In genomic region chr6:34695729-34696188, GRCh38 we compare ENCODE assay signal across 8 cellular contexts. TPM values are rescaled to one million over a fixed set of nuclear protein-coding genes. Genes with fewer than 3 reads are reported as not detected.
DNase-seq lines count a peak whose midpoint lies in the region; ATAC-seq, FAIRE-seq and TF ChIP-seq lines count a peak whose summit lies in the region.

No MANE protein-coding gene starts in this region.

- TF ChIP-seq CTCF in keratinocyte (optimal IDR thresholded peaks at IDR 0.05 in 1 of 3, IDR thresholded peaks at IDR 0.05 in 1 of 3, conservative IDR thresholded peaks at IDR 0.05 in 1 of 3; ENCODE audit: extremely low read depth in 1 of 3, insufficient read depth in 2 of 3, low read length in 3 of 3) = no peak

- no peak for FAIRE-seq in keratinocyte (lab: Jason Lieb, UNC)

- H3K9ac ChIP-seq in keratinocyte (ENCODE audit: control insufficient read depth, extremely low read depth, insufficient read depth, low read length) = peak overlapping the region; percentile 95

- no peaks in the 10 kb centered on the region for H3K9me3 Mint-ChIP-seq in activated naive CD4-positive, alpha-beta T cell treated with anti-CD3 and anti-CD28 coated beads, Interleukin-2, amount 50 U/mL, for 72 hours

- peak; percentile 38 for DNase-seq in NCI-H748 (lab: John Stamatoyannopoulos, UW; ENCODE audit: unreplicated experiment)
- DNase-seq in NCI-H748 treated with DMSO at 0.1 percent for 48 hours (lab: John Stamatoyannopoulos, UW) = no peak
- no peak for DNase-seq in activated naive CD4-positive, alpha-beta T cell treated with anti-CD3 and anti-CD28 coated beads, Interleukin-2, amount 50 U/mL, for 72 hours (ENCODE audit: low spot score in 2 of 2)
- no peak for DNase-seq in keratinocyte (ENCODE audit: low read depth, low spot score)
- peak in 1 of 49 donors; percentile 31 for DNase-seq in substantia nigra (lab: John Stamatoyannopoulos, UW)
- DNase-seq in SKM-1 (lab: John Stamatoyannopoulos, UW; ENCODE audit: unreplicated experiment) = no peak

- no peak overlapping the region for H2AFZ ChIP-seq in keratinocyte (ENCODE audit: control insufficient read depth, low read length)

- H3K36me3 Mint-ChIP-seq in activated naive CD4-positive, alpha-beta T cell treated with anti-CD3 and anti-CD28 coated beads, Interleukin-2, amount 50 U/mL, for 72 hours = peaks cover 18% of the 10 kb centered on the region in 2 donors

- H3K9me3 ChIP-seq in keratinocyte (ENCODE audit: control insufficient read depth, low read depth, low read length) = no peaks in the 10 kb centered on the region

- H3K27me3 ChIP-seq in keratinocyte (ENCODE audit: control insufficient read depth, extremely low read depth, insufficient read depth, low read length) = no peaks in the 10 kb centered on the region

- H3K4me3 ChIP-seq in keratinocyte (ENCODE audit: control insufficient read depth in 2 of 3, extremely low read depth in 1 of 3, insufficient read depth in 2 of 3, low read depth in 1 of 3, low read length in 3 of 3) = peak overlapping the region; percentile 95 to 99 (median 95)

- peak overlapping the region; percentile 87 for H3K4me2 ChIP-seq in keratinocyte (ENCODE audit: control insufficient read depth, extremely low read depth, insufficient read depth, low read depth, low read length)

- H4K20me1 ChIP-seq in keratinocyte (ENCODE audit: control insufficient read depth, extremely low read depth, insufficient read depth, low read length) = peaks cover 2% of the 10 kb centered on the region

- H3K9me1 ChIP-seq in keratinocyte (ENCODE audit: control insufficient read depth, extremely low read depth, insufficient read depth, low read length) = no peaks in the 10 kb centered on the region

- peaks cover 13% of the 10 kb centered on the region for H3K4me1 ChIP-seq in keratinocyte (ENCODE audit: control insufficient read depth, extremely low read depth, insufficient read depth, low read length)

- no peaks in the 10 kb centered on the region for H3K36me3 ChIP-seq in keratinocyte (ENCODE audit: control insufficient read depth in 2 of 2, extremely low read depth in 1 of 2, insufficient read depth in 2 of 2, low read length in 2 of 2)

- H3K27ac Mint-ChIP-seq in activated naive CD4-positive, alpha-beta T cell treated with anti-CD3 and anti-CD28 coated beads, Interleukin-2, amount 50 U/mL, for 72 hours = peak overlapping the region; percentile 93 to 95

- ATAC-seq in activated naive CD4-positive, alpha-beta T cell treated with anti-CD3 and anti-CD28 coated beads, Interleukin-2, amount 50 U/mL, for 72 hours = no peak
- ATAC-seq in GM19395 (IDR thresholded peaks at IDR 0.05; ENCODE audit: unreplicated experiment) = no peak
- ATAC-seq in HG02981 (IDR thresholded peaks at IDR 0.05; ENCODE audit: unreplicated experiment) = no peak

- peaks cover 57% of the 10 kb centered on the region for H3K79me2 ChIP-seq in keratinocyte (ENCODE audit: control insufficient read depth, insufficient read depth, low read length)

- dilution Hi-C loops in keratinocyte (cut with MboI; ENCODE audit: extremely low pct_ligation_motif_present, low sequenced_read_pairs) = no loop called here

- H3K27ac ChIP-seq in keratinocyte (ENCODE audit: control insufficient read depth, insufficient read depth, low read length) = peak overlapping the region; percentile 91
- peak overlapping the region; percentile 83 for H3K27ac ChIP-seq in substantia nigra (ENCODE audit: low read depth, low read length, poor library complexity, severe bottlenecking)

RNA-seq across cellular contexts. Expression of gene ILRUN, which starts 0.8 kb away (rescaled TPM):
- total RNA-seq in activated naive CD4-positive, alpha-beta T cell treated with anti-CD3 and anti-CD28 coated beads, Interleukin-2, amount 50 U/mL, for 72 hours = 10 to 100 TPM; 53.3 to 64.1 TPM
- 54.2 to 64.1 TPM (median 56.4 TPM) in 3 replicates for polyA plus RNA-seq in keratinocyte
- 50.2 TPM for polyA plus RNA-seq in keratinocyte (2011; ENCODE audit: low read depth)
- 58.2 and 69.3 TPM in 2 replicates for polyA plus RNA-seq in keratinocyte (2011; cell fraction: cytosol; rRNA removed)
- 46.2 and 48.6 TPM in 2 replicates for polyA plus RNA-seq in keratinocyte (2011; cell fraction: nucleus; rRNA removed)
- polyA plus RNA-seq in keratinocyte (2012; ENCODE audit: low replicate concordance) = 65.0 and 69.0 TPM in 2 replicates
- 85.9 to 97.5 TPM (median 87.4 TPM) in 3 replicates for polyA minus RNA-seq in keratinocyte
- polyA minus RNA-seq in keratinocyte (2011; cell fraction: cytosol; rRNA and poly(A)+ RNA removed) = 59.7 TPM
- 27.5 and 48.1 TPM in 2 replicates for polyA minus RNA-seq in keratinocyte (2011; cell fraction: nucleus; rRNA and poly(A)+ RNA removed)
